In genomic region chr7:32536585-32536984, GRCh38 we compare ENCODE assay signal across 14 cellular contexts. TPM values are rescaled to one million over a fixed set of nuclear protein-coding genes. Genes with fewer than 3 reads are reported as not detected.
DNase-seq lines count a peak whose midpoint lies in the region; ATAC-seq and TF ChIP-seq lines count a peak whose summit lies in the region.
"Had no signal": no experiment of that assay in that cellular context is flagged by ENCODE, and none has a peak within 500 bp of the region (broad histone marks: within the 10 kb centered on the region; RNA-seq: fewer than 3 reads in every experiment).

No MANE protein-coding gene starts in this region.

- H3K9ac ChIP-seq in SK-N-SH, result no peak overlapping the region

- DNase-seq in activated T-cell treated with anti-CD3 and anti-CD28 coated beads, Interleukin-2, amount 50 U/mL, for 24 hours, result no peak
- no peak for DNase-seq in activated T-cell treated with anti-CD3 and anti-CD28 coated beads, Interleukin-2, amount 50 U/mL, for 1 hour
- DNase-seq in SK-N-SH (no peak), fibroblast of pulmonary artery (ENCODE audit: low read depth) (peak; percentile 66), skeletal muscle cell (ENCODE audit: low read depth) (peak; percentile 34), foreskin melanocyte (no peak), NCI-H2107 treated with DMSO at 0.1 percent for 48 hours (lab: John Stamatoyannopoulos, UW; ENCODE audit: unreplicated experiment) (no peak)
- DNase-seq: activated B cell treated with CpG ODN at 0.5 μM for 24 hours; dorsolateral prefrontal cortex; immature natural killer cell; NCI-H1930; stimulated activated CD4-positive, alpha-beta T cell treated with anti-CD3 and anti-CD28 coated beads, Interleukin-4, amount 100 ng/mL, for 4 hours had no signal

- no peak for ATAC-seq in GM21447 (IDR thresholded peaks at IDR 0.05; ENCODE audit: unreplicated experiment)
- ATAC-seq: Panc1 had no signal

- peaks cover 38% of the 10 kb centered on the region for H4K20me1 ChIP-seq in SK-N-SH (ENCODE audit: insufficient read depth)

- H3K9me2 ChIP-seq in SK-N-SH, result no peaks in the 10 kb centered on the region

- peaks cover 61% of the 10 kb centered on the region for H3K4me1 Mint-ChIP-seq in activated T-cell treated with anti-CD3 and anti-CD28 coated beads, Interleukin-2, amount 50 U/mL, for 24 hours (ENCODE audit: low read depth)

- peaks cover 79% of the 10 kb centered on the region for H3K79me2 ChIP-seq in SK-N-SH (ENCODE audit: insufficient read depth)

- TF ChIP-seq CTCF in SK-N-SH (IDR thresholded peaks at IDR 0.05) (no peak), fibroblast of pulmonary artery (IDR thresholded peaks at IDR 0.05; ENCODE audit: low read length, missing control alignments) (no peak)

- H3K36me3 ChIP-seq in SK-N-SH (replicated peaks in 1 of 2; ENCODE audit: control insufficient read depth in 1 of 2, insufficient read depth in 2 of 2, low read length in 1 of 2), result peaks cover 4 to 7% of the 10 kb centered on the region in 2 experiments

- no peak for TF ChIP-seq RAD21 in SK-N-SH (IDR thresholded peaks at IDR 0.05; ENCODE audit: low read length)

- TF ChIP-seq EP300 in SK-N-SH (IDR thresholded peaks at IDR 0.05; ENCODE audit: borderline replicate concordance in 1 of 2, low read depth in 1 of 2, low read length in 1 of 2), result no peak

- no peaks in the 10 kb centered on the region for H3K27me3 Mint-ChIP-seq in activated T-cell treated with anti-CD3 and anti-CD28 coated beads, Interleukin-2, amount 50 U/mL, for 24 hours
- H3K27me3 Mint-ChIP-seq: activated B cell treated with CpG ODN at 0.5 μM for 24 hours had no signal

- H3K4me1 ChIP-seq in SK-N-SH (ENCODE audit: control insufficient read depth in 1 of 2, insufficient read depth in 2 of 2, low read depth in 1 of 2, low read length in 1 of 2), result peaks cover 0 to 7% of the 10 kb centered on the region in 2 experiments; a peak in 3 of 4 replicates

- peaks cover 38% of the 10 kb centered on the region for H3K36me3 Mint-ChIP-seq in activated T-cell treated with anti-CD3 and anti-CD28 coated beads, Interleukin-2, amount 50 U/mL, for 24 hours (ENCODE audit: low read depth)
- H3K36me3 Mint-ChIP-seq: immature natural killer cell had no signal

- peak overlapping the region in 1 of 2 experiments; percentile 23; a peak in 2 of 4 replicates for H3K27ac ChIP-seq in SK-N-SH (ENCODE audit: low read depth in 2 of 2, low read length in 1 of 2)

- H3K4me3 Mint-ChIP-seq in activated T-cell treated with anti-CD3 and anti-CD28 coated beads, Interleukin-2, amount 50 U/mL, for 24 hours, result no peak overlapping the region
- H3K4me3 Mint-ChIP-seq: activated B cell treated with CpG ODN at 0.5 μM for 24 hours, immature natural killer cell had no signal

- POLR2A ChIA-PET in SK-N-SH (lab: Yijun Ruan, JAX), result no interaction called here

- peaks cover 17% of the 10 kb centered on the region for H3F3A ChIP-seq in SK-N-SH (replicated peaks; ENCODE audit: insufficient read depth)

- CTCF ChIA-PET in SK-N-SH (lab: Yijun Ruan, JAX), result no interaction called here

- H3K4me3 ChIP-seq in SK-N-SH (ENCODE audit: low read depth in 2 of 2, low read length in 1 of 2) (no peak overlapping the region), fibroblast of pulmonary artery (replicated peaks; ENCODE audit: low read depth, low read length) (no peak overlapping the region), skeletal muscle cell (ENCODE audit: low read depth, low read length) (no peak overlapping the region)
- H3K4me3 ChIP-seq: dorsolateral prefrontal cortex had no signal

- peak overlapping the region; percentile 17; the same call in 1 of the 2 replicates for H3K4me2 ChIP-seq in SK-N-SH

- H3K9me3 ChIP-seq in SK-N-SH, result no peaks in the 10 kb centered on the region

- no peak overlapping the region for H2AFZ ChIP-seq in SK-N-SH (ENCODE audit: low read depth)

- peak overlapping the region; percentile 47 for H3K27ac Mint-ChIP-seq in activated T-cell treated with anti-CD3 and anti-CD28 coated beads, Interleukin-2, amount 50 U/mL, for 24 hours
- H3K27ac Mint-ChIP-seq: activated B cell treated with CpG ODN at 0.5 μM for 24 hours had no signal

- 20% methylated on average over 1 of the region's 1 CpG for WGBS in SK-N-SH (ENCODE audit: low lambda C conversion rate)

- H3K9me3 Mint-ChIP-seq in activated T-cell treated with anti-CD3 and anti-CD28 coated beads, Interleukin-2, amount 50 U/mL, for 24 hours, result no peaks in the 10 kb centered on the region
- H3K9me3 Mint-ChIP-seq: activated B cell treated with CpG ODN at 0.5 μM for 24 hours, immature natural killer cell had no signal

- no peaks in the 10 kb centered on the region for H3K27me3 ChIP-seq in SK-N-SH (ENCODE audit: insufficient read depth)
- H3K27me3 ChIP-seq: dorsolateral prefrontal cortex had no signal

TF ChIP-seq in SK-N-SH, 30 proteins besides CTCF, POLR2A, EP300 and RAD21:
- TF ChIP-seq CHD2 (IDR thresholded peaks at IDR 0.05; ENCODE audit: low read length, partially characterized antibody) (no peak), JUND (IDR thresholded peaks at IDR 0.05) (peak; percentile 72), MEF2A (IDR thresholded peaks at IDR 0.05; ENCODE audit: borderline replicate concordance, low read depth) (no peak), NFIC (IDR thresholded peaks at IDR 0.05; ENCODE audit: borderline replicate concordance) (peak; percentile 81; the same call in 1 of the 2 replicates), TCF12 (IDR thresholded peaks at IDR 0.05) (peak; percentile 45), USF1 (IDR thresholded peaks at IDR 0.05; ENCODE audit: borderline replicate concordance, low read depth) (no peak), FOSL2 (IDR thresholded peaks at IDR 0.05; ENCODE audit: borderline replicate concordance, low read depth) (peak; percentile 81; the same call in 1 of the 2 replicates), PBX3 (IDR thresholded peaks at IDR 0.05) (0 out of 2 replicates have a peak, but pooled peaks have one; percentile 16)

RNA-seq across cellular contexts. Expression of gene AVL9, which starts 41.3 kb away (rescaled TPM):
- 8.9 and 11.0 TPM in 2 replicates for polyA plus RNA-seq in SK-N-SH (2012; rRNA removed)
- 11.6 and 12.3 TPM in 2 replicates for polyA plus RNA-seq in SK-N-SH (2012; cell fraction: cytosol; rRNA removed)
- 14.2 and 22.6 TPM in 2 replicates for polyA plus RNA-seq in SK-N-SH (2012; cell fraction: nucleus; rRNA removed)

RNA-seq across cellular contexts. Expression of gene LSM5, which starts 46.4 kb away (rescaled TPM):
- polyA plus RNA-seq in SK-N-SH (2012; rRNA removed), result 21.2 and 22.2 TPM in 2 replicates
- polyA plus RNA-seq in SK-N-SH (2012; cell fraction: cytosol; rRNA removed), result 34.6 and 60.8 TPM in 2 replicates
- 12.4 and 21.0 TPM in 2 replicates for polyA plus RNA-seq in SK-N-SH (2012; cell fraction: nucleus; rRNA removed)

Comparison
In these comparisons a context has a peak if more than half of its experiments do, and no peak if none do; other contexts are left out.
1. DNase-seq: peak in fibroblast of pulmonary artery (single experiment) and skeletal muscle cell (single experiment); none in activated T-cell treated with anti-CD3 and anti-CD28 coated beads, Interleukin-2, amount 50 U/mL, for 24 hours (single experiment), activated T-cell treated with anti-CD3 and anti-CD28 coated beads, Interleukin-2, amount 50 U/mL, for 1 hour (single experiment), SK-N-SH (single experiment), foreskin melanocyte (single experiment) and NCI-H2107 treated with DMSO at 0.1 percent for 48 hours (single experiment).